Comparison of ENCODE assay signal across 34 cellular contexts in the genomic region with DNA sequence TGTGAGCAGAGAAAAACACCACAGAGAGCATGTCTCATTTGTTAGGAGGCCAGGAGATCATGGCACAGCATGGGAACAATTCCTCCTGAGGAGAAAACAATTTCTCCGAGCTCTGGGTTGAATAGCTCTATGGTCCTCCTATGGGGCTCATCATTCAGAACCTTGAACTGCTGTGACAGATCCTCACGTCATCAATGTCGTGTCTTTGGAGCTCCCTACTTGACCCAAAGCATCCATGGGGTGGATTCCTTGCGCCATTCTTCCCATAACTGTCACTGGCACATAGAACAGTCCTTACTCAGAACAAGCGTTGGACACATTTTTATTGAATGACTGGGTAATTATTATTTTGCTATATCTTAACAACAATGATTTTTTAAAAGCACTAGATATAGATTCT. TPM values are rescaled to one million over a fixed set of nuclear protein-coding genes. Genes with fewer than 3 reads are reported as not detected.
DNase-seq lines count a peak whose midpoint lies in the region; ATAC-seq, FAIRE-seq and TF ChIP-seq lines count a peak whose summit lies in the region.
"Had no signal": no experiment of that assay in that cellular context is flagged by ENCODE, and none has a peak within 500 bp of the region (broad histone marks: within the 10 kb centered on the region; RNA-seq: fewer than 3 reads in every experiment).

No MANE protein-coding gene starts in this region.

- ATAC-seq in HepG2 (no peak), right lobe of liver (no peak)
- no peak for ATAC-seq in activated CD4-positive, CD25-positive, alpha-beta regulatory T cell treated with anti-CD3 and anti-CD28 coated beads, Interleukin-2, amount 50 U/mL, for 24 hours
- ATAC-seq: A549; CD8-positive, alpha-beta T cell had no signal

- no peak for DNase-seq in HepG2 (ENCODE audit: low spot score)
- DNase-seq in right lobe of liver, result no peak
- DNase-seq in D721Med (ENCODE audit: insufficient read length, low spot score), result no peak
- DNase-seq in GM12891 (ENCODE audit: insufficient read length, low spot score), result no peak
- DNase-seq in COLO668 (lab: John Stamatoyannopoulos, UW; ENCODE audit: unreplicated experiment), result no peak
- no peak for DNase-seq in NCI-H1105 treated with DMSO at 0.1 percent for 48 hours (lab: John Stamatoyannopoulos, UW)
- DNase-seq: 8988T; ACHN; AML-193; BE2C; C1 segment of cervical spinal cord; Caco-2; Calu3; CD4-positive, alpha-beta memory T cell; CD4-positive, alpha-beta T cell; CD4-positive, CD25-positive, alpha-beta regulatory T cell; CD8-positive, alpha-beta memory T cell; CD8-positive, alpha-beta T cell; COR-L47; DMS 273 treated with DMSO at 0.1 percent for 48 hours; DMS153; DMS53; DMS79; DMS79 treated with DMSO at 0.1 percent for 48 hours; DND-41; EL had no signal

- TF ChIP-seq RAD21 in HepG2 (CRISPR knock-in tag; IDR thresholded peaks at IDR 0.05), result no peak

- H3K4me3 ChIP-seq in HepG2 (replicated peaks in 1 of 3; ENCODE audit: insufficient read depth in 1 of 3, low read depth in 2 of 3, low read length in 3 of 3), result no peak overlapping the region
- no peak overlapping the region for H3K4me3 ChIP-seq in right lobe of liver
- H3K4me3 ChIP-seq in OCI-LY3 (ENCODE audit: low read length), result no peak overlapping the region
- H3K4me3 ChIP-seq: A549; BLaER1; BLaER1 treated with 17β-estradiol and CSF1 and Interleukin-3, amounts not matched to agents 10 nM and 100 nM had no signal

- H3K4me1 ChIP-seq in HepG2 (ENCODE audit: insufficient read depth, low read length) (no peaks in the 10 kb centered on the region), right lobe of liver (no peaks in the 10 kb centered on the region), OCI-LY3 (ENCODE audit: low read length) (peaks cover 62% of the 10 kb centered on the region)
- H3K4me1 ChIP-seq: A549, BE2C, BLaER1, Caco-2 had no signal

- TF ChIP-seq EP300 in HepG2 (IDR thresholded peaks at IDR 0.05; ENCODE audit: low read depth in 2 of 2, low read length in 2 of 2), result no peak
- TF ChIP-seq EP300 in HepG2 (CRISPR knock-in tag; IDR thresholded peaks at IDR 0.05; ENCODE audit: borderline replicate concordance), result no peak

- intact Hi-C loops in HepG2 (cut with micrococcal nuclease; ENCODE audit: unreplicated experiment) (no loop called here), right lobe of liver (cut with DNase I) (no loop called here)

- H3K36me3 ChIP-seq in HepG2 (replicated peaks in 1 of 2; ENCODE audit: control insufficient read depth in 1 of 2, insufficient read depth in 2 of 2, low read length in 2 of 2), result no peaks in the 10 kb centered on the region
- no peaks in the 10 kb centered on the region for H3K36me3 ChIP-seq in right lobe of liver
- peaks cover 8% of the 10 kb centered on the region for H3K36me3 ChIP-seq in OCI-LY3 (replicated peaks; ENCODE audit: low read depth, low read length)
- H3K36me3 ChIP-seq: BE2C; BLaER1; BLaER1 treated with 17β-estradiol and CSF1 and Interleukin-3, amounts not matched to agents 10 nM and 100 nM had no signal

- WGBS in HepG2 (ENCODE audit: low lambda C conversion rate), result 12% methylated on average over 5 of the region's 5 CpGs
- 84% methylated on average over 3 of the region's 5 CpGs for WGBS in right lobe of liver (ENCODE audit: insufficient coverage, low coverage, low lambda C conversion rate, missing lambda C conversion rate)

- in situ Hi-C loops in HepG2 (cut with HindIII; ENCODE audit: extremely low pct_ligation_motif_present, low pct_unique_long_range_greater_than_20kb), result no loop called here

- H3K79me2 ChIP-seq in HepG2 (ENCODE audit: insufficient read depth, low read length) (no peaks in the 10 kb centered on the region), OCI-LY3 (ENCODE audit: low read length) (peaks cover 40% of the 10 kb centered on the region)

- H3K9ac ChIP-seq in HepG2 (ENCODE audit: insufficient read depth, low read depth, low read length) (no peak overlapping the region), OCI-LY3 (ENCODE audit: low read length) (peak overlapping the region; percentile 88; the same call in 1 of the 2 replicates)
- H3K9ac ChIP-seq: BLaER1; BLaER1 treated with 17β-estradiol and CSF1 and Interleukin-3, amounts not matched to agents 10 nM and 100 nM had no signal

- FAIRE-seq in HepG2 (lab: Jason Lieb, UNC) (no peak), D721Med (lab: Jason Lieb, UNC) (peak; percentile 94), GM12891 (lab: Jason Lieb, UNC) (peak; percentile 5)
- FAIRE-seq: A204.1, A549 had no signal

- POLR2A ChIA-PET in HepG2 (lab: Yijun Ruan, JAX), result no interaction called here

- H3K27ac ChIP-seq in HepG2 (ENCODE audit: extremely low read length, insufficient read depth, low read length) (no peak overlapping the region), right lobe of liver (no peak overlapping the region), OCI-LY3 (ENCODE audit: low read length) (peak overlapping the region; percentile 90)
- H3K27ac ChIP-seq: 22Rv1; A549; BLaER1; BLaER1 treated with 17β-estradiol and CSF1 and Interleukin-3, amounts not matched to agents 10 nM and 100 nM; C4-2B had no signal

- no peaks in the 10 kb centered on the region for H3K9me3 ChIP-seq in HepG2 (ENCODE audit: low read length)
- H3K9me3 ChIP-seq in right lobe of liver, result no peaks in the 10 kb centered on the region
- peaks cover 4% of the 10 kb centered on the region; the same call in 1 of the 2 replicates for H3K9me3 ChIP-seq in OCI-LY3 (ENCODE audit: insufficient read depth, low read length)
- H3K9me3 ChIP-seq: A549, BE2C, BLaER1, Caco-2 had no signal

- H2AFZ ChIP-seq in HepG2 (ENCODE audit: low read length), result no peak overlapping the region
- H2AFZ ChIP-seq in OCI-LY3 (ENCODE audit: low read depth, low read length), result no peak overlapping the region

- CTCF ChIA-PET in HepG2 (lab: Yijun Ruan, JAX; ENCODE audit: low intra/inter-chr PET ratio, low total read pairs), result no interaction called here

- H3K27me3 ChIP-seq in HepG2 (ENCODE audit: control insufficient read depth in 1 of 2, insufficient read depth in 2 of 2, low read length in 2 of 2) (no peaks in the 10 kb centered on the region; a peak in 1 of 5 replicates), right lobe of liver (no peaks in the 10 kb centered on the region), OCI-LY3 (ENCODE audit: low read depth, low read length) (no peaks in the 10 kb centered on the region)
- H3K27me3 ChIP-seq: BE2C; BLaER1; BLaER1 treated with 17β-estradiol and CSF1 and Interleukin-3, amounts not matched to agents 10 nM and 100 nM had no signal

- TF ChIP-seq CTCF in HepG2 (CRISPR knock-in tag; IDR thresholded peaks at IDR 0.05) (no peak), right lobe of liver (IDR thresholded peaks at IDR 0.05) (no peak), D721Med (IDR thresholded peaks at IDR 0.05; ENCODE audit: insufficient read depth, missing control alignments) (no peak), OCI-LY3 (IDR thresholded peaks at IDR 0.05; ENCODE audit: low read depth, low read length) (no peak)

- no peak for TF ChIP-seq POLR2A in HepG2 (IDR thresholded peaks at IDR 0.05; ENCODE audit: insufficient read depth in 1 of 2, low read depth in 2 of 2, low read length in 2 of 2)
- no peak for TF ChIP-seq POLR2A in right lobe of liver (IDR thresholded peaks at IDR 0.05)
- TF ChIP-seq POLR2A in GM12891 (IDR thresholded peaks at IDR 0.05; ENCODE audit: low read depth, low read length), result no peak

- H3K4me2 ChIP-seq in HepG2 (ENCODE audit: low read depth, low read length) (no peak overlapping the region), OCI-LY3 (ENCODE audit: low read length) (0 out of 2 replicates have a peak overlapping the region, but pooled peaks have one; percentile 80)
- H3K4me2 ChIP-seq: A549, BLaER1 had no signal

- H4K20me1 ChIP-seq in HepG2 (ENCODE audit: insufficient read depth, low read length) (no peaks in the 10 kb centered on the region), OCI-LY3 (ENCODE audit: insufficient read depth, low read length) (no peaks in the 10 kb centered on the region)
- H4K20me1 ChIP-seq: BLaER1; BLaER1 treated with 17β-estradiol and CSF1 and Interleukin-3, amounts not matched to agents 10 nM and 100 nM had no signal

- no TSS peak for BruUV-seq in HepG2 (replicated peaks; lab: Mats Ljungman, UMichigan)

TF ChIP-seq in HepG2, 621 proteins besides CTCF, POLR2A, EP300 and RAD21 (continues in another document):
- TF ChIP-seq CREB1 (IDR thresholded peaks at IDR 0.05), result peak; percentile 62
- no peak for TF ChIP-seq CREB1 (CRISPR knock-in tag; IDR thresholded peaks at IDR 0.05)
- no peak for TF ChIP-seq ZNF34 (CRISPR knock-in tag; IDR thresholded peaks at IDR 0.05; ENCODE audit: borderline replicate concordance)
- no peak for TF ChIP-seq ATRX (CRISPR knock-in tag; IDR thresholded peaks at IDR 0.05; ENCODE audit: borderline replicate concordance)

TF ChIP-seq in GM12891, 5 proteins besides CTCF, POLR2A, EP300 and RAD21 (continues in another document):
- no peak for TF ChIP-seq TAF1 (IDR thresholded peaks at IDR 0.05; ENCODE audit: low read depth, low read length)
- no peak for TF ChIP-seq PAX5 (IDR thresholded peaks at IDR 0.05; ENCODE audit: insufficient read depth, low read length, severe bottlenecking)
- no peak for TF ChIP-seq SPI1 (IDR thresholded peaks at IDR 0.05; ENCODE audit: low read depth, low read length)
- TF ChIP-seq POLR2AphosphoS5 (IDR thresholded peaks at IDR 0.05; ENCODE audit: low read depth, low read length), result no peak

RNA-seq across cellular contexts. Expression of gene TCF4, which starts 15.8 kb away (rescaled TPM):
- total RNA-seq in HepG2 (2016; rRNA removed; fragmentation: Illumina TruSeq; extraction: Trizol), result not detected in 2 replicates
- not detected in 2 replicates for total RNA-seq in HepG2 (2016; cell fraction: cytosol; rRNA removed; fragmentation: Illumina TruSeq; extraction: Trizol; ENCODE audit: low read depth)
- not detected in 2 replicates for total RNA-seq in HepG2 (2016; cell fraction: insoluble cytoplasmic fraction; rRNA removed; fragmentation: Illumina TruSeq; extraction: Trizol)
- total RNA-seq in HepG2 (2016; cell fraction: membrane; rRNA removed; fragmentation: Illumina TruSeq; extraction: Trizol), result not detected in 2 replicates
- total RNA-seq in HepG2 (2016; cell fraction: nucleus; rRNA removed; fragmentation: Illumina TruSeq; extraction: Trizol), result not detected in 2 replicates
- polyA plus RNA-seq in HepG2 (2011; rRNA removed), result not detected in 2 replicates
- polyA plus RNA-seq in HepG2 (2011; cell fraction: cytosol; rRNA removed), result not detected in 2 replicates
- polyA plus RNA-seq in HepG2 (2011; cell fraction: nucleus; rRNA removed), result 0.02 and 0.14 TPM in 2 replicates
- not detected in 2 replicates for polyA plus RNA-seq in HepG2 (2012)
- polyA plus RNA-seq in HepG2 (2016; cell fraction: cytosol; fragmentation: Illumina TruSeq; extraction: Trizol; ENCODE audit: low read depth), result not detected in 2 replicates
- not detected in 2 replicates for polyA plus RNA-seq in HepG2 (2016; cell fraction: insoluble cytoplasmic fraction; fragmentation: Illumina TruSeq; extraction: Trizol; ENCODE audit: low read depth)
- not detected in 2 replicates for polyA plus RNA-seq in HepG2 (2016; cell fraction: membrane; fragmentation: Illumina TruSeq; extraction: Trizol; ENCODE audit: low read depth)
- polyA plus RNA-seq in HepG2 (2016; cell fraction: nucleus; fragmentation: Illumina TruSeq; extraction: Trizol; ENCODE audit: insufficient read depth, low read depth), result not detected in 2 replicates
- polyA minus RNA-seq in HepG2 (2011; rRNA and poly(A)+ RNA removed; ENCODE audit: low replicate concordance), result 1.3 TPM in 1 of 2 replicates, not detected in the other
- not detected in 2 replicates for polyA minus RNA-seq in HepG2 (2011; cell fraction: cytosol; rRNA and poly(A)+ RNA removed)
- 0.37 TPM in 1 of 2 replicates, not detected in the other for polyA minus RNA-seq in HepG2 (2011; cell fraction: nucleus; rRNA and poly(A)+ RNA removed)
- 10 to 100 TPM in 3 of 6 experiments, 1 to 10 TPM in 3; 8.1 to 19.5 (median 10.4) TPM for total RNA-seq in right lobe of liver
- 23.4 TPM for polyA plus RNA-seq in GM12891 (2012; ENCODE audit: low read depth, missing spikeins)

Comparison
In these comparisons a context has a peak if more than half of its experiments do, and no peak if none do; other contexts are left out.
1. RNA of gene TCF4, which starts 15.8 kb away (total RNA-seq): 8.1 to 19.5 TPM in right lobe of liver; not detected in HepG2; every median in the first group is over 4 times any median in the second.